In the genomic region with DNA sequence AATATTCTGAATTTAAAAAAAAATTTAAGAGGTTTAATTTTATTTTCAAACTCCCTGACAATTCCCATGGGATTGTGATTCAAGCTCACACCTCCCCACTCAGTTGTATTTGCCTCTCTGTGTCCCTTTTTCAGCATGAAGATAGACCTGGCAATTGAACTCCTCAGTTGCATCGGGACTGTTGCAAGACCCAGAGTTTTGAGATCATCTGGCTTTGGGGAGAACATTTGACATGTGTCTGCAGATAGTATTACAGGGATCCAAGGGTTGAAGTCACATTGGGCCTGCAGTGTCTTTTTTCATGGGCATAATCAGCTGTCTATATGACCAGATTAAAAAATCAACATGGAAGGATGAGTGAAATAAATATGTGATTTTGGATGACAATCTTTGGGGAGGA, we compare ENCODE assay signal across 9 cellular contexts.
"Had no signal": no experiment of that assay in that cellular context is flagged by ENCODE, and none has a peak within 500 bp of the region (broad histone marks: within the 10 kb centered on the region; RNA-seq: fewer than 3 reads in every experiment).

No MANE protein-coding gene starts in this region.

- H3K36me3 ChIP-seq: HAP-1 had no signal

- DNase-seq: GM23248, GOT3, H7, HFFc6, KBM-7 had no signal

- H3K27me3 Mint-ChIP-seq: IgD-negative memory B cell had no signal

- H3K9me3 Mint-ChIP-seq: HFFc6, IgD-negative memory B cell had no signal

- H3K4me3 Mint-ChIP-seq: HFFc6, IgD-negative memory B cell had no signal

- H2AFZ ChIP-seq: GM23248 had no signal

- H3K36me3 Mint-ChIP-seq: IgD-negative memory B cell had no signal

- H3K27ac ChIP-seq: GM23248 had no signal

- ATAC-seq: HCT116, HepG2 had no signal

- H3K9me3 ChIP-seq: HAP-1 had no signal

- H3K4me1 Mint-ChIP-seq: IgD-negative memory B cell had no signal

- H3K9ac ChIP-seq: GM23248 had no signal

- H3K27ac Mint-ChIP-seq: HFFc6, IgD-negative memory B cell had no signal

- H3K4me1 ChIP-seq: HAP-1 had no signal

- H3K4me3 ChIP-seq: GM23248, HAP-1 had no signal
